Comparison of ENCODE assay signal across 19 cellular contexts in the genomic region with DNA sequence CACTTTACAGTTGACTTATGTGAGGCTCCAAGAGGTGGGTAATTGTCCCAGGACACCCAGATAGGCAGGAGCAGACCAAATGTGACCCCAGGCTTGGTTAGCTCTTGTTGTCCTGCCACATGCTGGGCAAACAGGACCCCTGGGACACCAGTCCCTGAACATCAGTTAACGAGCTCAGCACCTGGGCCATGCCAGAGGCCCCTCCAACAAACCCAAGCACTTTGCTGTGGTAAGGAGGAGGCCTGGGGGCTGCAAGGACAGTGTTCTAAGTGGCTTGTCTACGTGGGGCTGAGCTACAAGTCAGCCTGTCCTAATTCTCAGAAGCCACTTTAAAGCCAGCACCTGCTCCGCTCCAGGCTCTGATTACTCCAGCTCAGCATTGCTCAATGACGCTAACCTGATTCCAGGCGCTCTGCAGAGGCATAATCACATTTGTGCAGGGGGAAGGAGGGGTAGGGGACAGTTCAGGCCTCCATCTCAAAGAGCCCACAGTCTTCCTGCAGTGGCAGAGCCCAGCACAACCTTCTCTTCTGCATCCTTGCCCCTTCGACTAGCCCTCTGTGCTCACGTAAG. TPM values are rescaled to one million over a fixed set of nuclear protein-coding genes. Genes with fewer than 3 reads are reported as not detected.
DNase-seq lines count a peak whose midpoint lies in the region; ATAC-seq lines count a peak whose summit lies in the region.
"Had no signal": no experiment of that assay in that cellular context is flagged by ENCODE, and none has a peak within 500 bp of the region (broad histone marks: within the 10 kb centered on the region; RNA-seq: fewer than 3 reads in every experiment).

No MANE protein-coding gene starts in this region.

- DNase-seq in D341Med (ENCODE audit: low spot score) (peak; percentile 16), NCI-H128 (lab: John Stamatoyannopoulos, UW; ENCODE audit: unreplicated experiment) (peak; percentile 48), NCI-H82 treated with DMSO at 0.1 percent for 48 hours (lab: John Stamatoyannopoulos, UW; ENCODE audit: unreplicated experiment) (peak; percentile 96), myocyte (ENCODE audit: low read depth) (peak; percentile 18), NCI-H446 (lab: John Stamatoyannopoulos, UW) (no peak), COLO829 (ENCODE audit: low spot score) (no peak), sciatic nerve (ENCODE audit: low spot score) (no peak)
- DNase-seq: activated naive CD4-positive, alpha-beta T cell; activated T-cell treated with anti-CD3 and anti-CD28 coated beads for 4 hours; AML-193; anterior cingulate cortex; GOT3; IMR-90; kidney glomerular epithelial cell; mucosa of descending colon; MV-4-11; NCI-H526 treated with DMSO at 0.1 percent for 48 hours; stimulated activated CD4-positive, alpha-beta T cell treated with anti-CD3 and anti-CD28 coated beads, Interleukin-4, amount 100 ng/mL, for 1 hour had no signal

- ATAC-seq in sciatic nerve (no peak), HG02852 (IDR thresholded peaks at IDR 0.05; ENCODE audit: unreplicated experiment) (no peak)

- intact Hi-C loops in sciatic nerve (cut with DNase I): no loop called here

RNA-seq across cellular contexts. Expression of a gene that starts 57.2 kb away (rescaled TPM):
- total RNA-seq in myocyte (not detected in 2 replicates), sciatic nerve (not detected)
- not detected for polyA plus RNA-seq in myocyte (2012)
- total RNA-seq: IMR-90 had no signal
- polyA plus RNA-seq: IMR-90 had no signal

RNA-seq across cellular contexts. Expression of a gene that starts 57.8 kb away (rescaled TPM):
- total RNA-seq in myocyte (14.7 and 16.5 TPM in 2 replicates), sciatic nerve (8.5 TPM)
- polyA plus RNA-seq in myocyte (2012): 3.0 TPM

Comparison
In these comparisons a context has a peak if more than half of its experiments do, and no peak if none do; other contexts are left out.
1. DNase-seq: peak in D341Med (single experiment), NCI-H128 (single experiment), NCI-H82 treated with DMSO at 0.1 percent for 48 hours (single experiment) and myocyte (single experiment); none in NCI-H446 (0 of 2), COLO829 (single experiment) and sciatic nerve (single experiment).